18 cellular contexts compared by ENCODE assay signal in genomic region chr13:42474954-42475353, GRCh38.
A peak's percentile ranks its signal among the peaks of the same experiment; 100 is the strongest.
DNase-seq lines count a peak whose midpoint lies in the region; TF ChIP-seq lines count a peak whose summit lies in the region.
"Had no signal": no experiment of that assay in that cellular context is flagged by ENCODE, and none has a peak within 500 bp of the region (broad histone marks: within the 10 kb centered on the region; RNA-seq: fewer than 3 reads in every experiment).

No MANE protein-coding gene starts in this region.

- intact Hi-C loops in activated CD4-positive, alpha-beta memory T cell treated with anti-CD3 and anti-CD28 coated beads for 36 hours (cut with micrococcal nuclease): no loop called here

- no peak overlapping the region for H3K4me3 Mint-ChIP-seq in activated CD4-positive, alpha-beta memory T cell treated with anti-CD3 and anti-CD28 coated beads for 36 hours
- no peak overlapping the region for H3K4me3 Mint-ChIP-seq in activated CD4-positive, alpha-beta memory T cell treated with anti-CD3 and anti-CD28 coated beads, Interleukin-2, amount 10 ng/mL, durations not matched to agents 7 days and 5 days
- no peak overlapping the region for H3K4me3 Mint-ChIP-seq in osteocyte (ENCODE audit: unreplicated experiment)
- H3K4me3 Mint-ChIP-seq: dendritic cell treated with granulocyte-macrophage colony-stimulating factor and Interleukin-4, amounts not matched to agents 40 ng/mL and 50 ng/mL, for 4 days; nephron had no signal

- peak overlapping the region; percentile 32 for H3K27ac Mint-ChIP-seq in activated CD4-positive, alpha-beta memory T cell treated with anti-CD3 and anti-CD28 coated beads for 36 hours
- no peak overlapping the region for H3K27ac Mint-ChIP-seq in activated CD4-positive, alpha-beta memory T cell treated with anti-CD3 and anti-CD28 coated beads, Interleukin-2, amount 10 ng/mL, durations not matched to agents 7 days and 5 days
- peak overlapping the region; percentile 69 for H3K27ac Mint-ChIP-seq in osteocyte (ENCODE audit: unreplicated experiment)
- H3K27ac Mint-ChIP-seq: dendritic cell treated with granulocyte-macrophage colony-stimulating factor and Interleukin-4, amounts not matched to agents 40 ng/mL and 50 ng/mL, for 4 days; nephron had no signal

- peak; percentile 57 for DNase-seq in activated CD4-positive, alpha-beta memory T cell treated with anti-CD3 and anti-CD28 coated beads for 36 hours
- no peak for DNase-seq in activated CD4-positive, alpha-beta memory T cell treated with anti-CD3 and anti-CD28 coated beads, Interleukin-2, amount 10 ng/mL, durations not matched to agents 7 days and 5 days
- DNase-seq in SW480 (ENCODE audit: low spot score) (peak; percentile 80), cardiac fibroblast (ENCODE audit: low read depth in 2 of 2) (peak; percentile 53 to 92), osteocyte (ENCODE audit: extremely low spot score, unreplicated experiment) (no peak), HuH-7 (ENCODE audit: low spot score) (no peak), T-helper 9 cell (no peak), NCI-H510A (lab: John Stamatoyannopoulos, UW) (no peak)
- DNase-seq: activated CD4-positive, CD25-positive, alpha-beta regulatory T cell; foreskin keratinocyte; NCI-H1694; NCI-H524; stomach; SW 1271 had no signal

- POLR2A ChIA-PET in activated CD4-positive, alpha-beta memory T cell treated with anti-CD3 and anti-CD28 coated beads for 36 hours (lab: Charles Lee): interaction anchor here (0.8 kb wide), 1 partner anchor 23 kb away, joined by 3 read pairs; no protein-coding TSS in a partner anchor
- POLR2A ChIA-PET in activated CD4-positive, alpha-beta memory T cell treated with anti-CD3 and anti-CD28 coated beads, Interleukin-2, amount 10 ng/mL, durations not matched to agents 7 days and 5 days (lab: Charles Lee): no interaction called here

- peaks cover 9% of the 10 kb centered on the region for H3K9me3 Mint-ChIP-seq in activated CD4-positive, alpha-beta memory T cell treated with anti-CD3 and anti-CD28 coated beads for 36 hours
- peaks cover 13% of the 10 kb centered on the region for H3K9me3 Mint-ChIP-seq in activated CD4-positive, alpha-beta memory T cell treated with anti-CD3 and anti-CD28 coated beads, Interleukin-2, amount 10 ng/mL, durations not matched to agents 7 days and 5 days
- no peaks in the 10 kb centered on the region for H3K9me3 Mint-ChIP-seq in osteocyte (ENCODE audit: unreplicated experiment)
- H3K9me3 Mint-ChIP-seq: dendritic cell treated with granulocyte-macrophage colony-stimulating factor and Interleukin-4, amounts not matched to agents 40 ng/mL and 50 ng/mL, for 4 days had no signal

- no peak for TF ChIP-seq CTCF in cardiac fibroblast (IDR thresholded peaks at IDR 0.05; ENCODE audit: low read depth, low read length)
- TF ChIP-seq CTCF in osteocyte (IDR thresholded peaks at IDR 0.05): no peak

- CTCF ChIA-PET in activated CD4-positive, alpha-beta memory T cell treated with anti-CD3 and anti-CD28 coated beads for 36 hours (lab: Charles Lee): no interaction called here
- CTCF ChIA-PET in activated CD4-positive, alpha-beta memory T cell treated with anti-CD3 and anti-CD28 coated beads, Interleukin-2, amount 10 ng/mL, durations not matched to agents 7 days and 5 days (lab: Charles Lee): interaction anchor here (1.0 to 2.1 kb wide), 2 partner anchors 10 to 141 kb away, joined by 3 to 6 read pairs; no protein-coding TSS in a partner anchor

- no peak overlapping the region for H3K4me3 ChIP-seq in cardiac fibroblast (replicated peaks in 1 of 2; ENCODE audit: low read depth in 2 of 2, low read length in 2 of 2)
- H3K4me3 ChIP-seq: A549, lung, stomach had no signal

- H3K36me3 Mint-ChIP-seq in activated CD4-positive, alpha-beta memory T cell treated with anti-CD3 and anti-CD28 coated beads for 36 hours: peaks cover 21% of the 10 kb centered on the region
- H3K36me3 Mint-ChIP-seq in activated CD4-positive, alpha-beta memory T cell treated with anti-CD3 and anti-CD28 coated beads, Interleukin-2, amount 10 ng/mL, durations not matched to agents 7 days and 5 days (ENCODE audit: low read depth): peaks cover 21% of the 10 kb centered on the region
- no peaks in the 10 kb centered on the region for H3K36me3 Mint-ChIP-seq in osteocyte (ENCODE audit: unreplicated experiment)

- H3K27me3 Mint-ChIP-seq in activated CD4-positive, alpha-beta memory T cell treated with anti-CD3 and anti-CD28 coated beads for 36 hours: no peaks in the 10 kb centered on the region
- H3K27me3 Mint-ChIP-seq in activated CD4-positive, alpha-beta memory T cell treated with anti-CD3 and anti-CD28 coated beads, Interleukin-2, amount 10 ng/mL, durations not matched to agents 7 days and 5 days: no peaks in the 10 kb centered on the region
- no peaks in the 10 kb centered on the region for H3K27me3 Mint-ChIP-seq in osteocyte (ENCODE audit: unreplicated experiment)
- H3K27me3 Mint-ChIP-seq: dendritic cell treated with granulocyte-macrophage colony-stimulating factor and Interleukin-4, amounts not matched to agents 40 ng/mL and 50 ng/mL, for 4 days had no signal

- peaks cover 23% of the 10 kb centered on the region for H3K4me1 Mint-ChIP-seq in activated CD4-positive, alpha-beta memory T cell treated with anti-CD3 and anti-CD28 coated beads for 36 hours (ENCODE audit: low read depth)
- peaks cover 21% of the 10 kb centered on the region for H3K4me1 Mint-ChIP-seq in activated CD4-positive, alpha-beta memory T cell treated with anti-CD3 and anti-CD28 coated beads, Interleukin-2, amount 10 ng/mL, durations not matched to agents 7 days and 5 days
- peaks cover 17% of the 10 kb centered on the region for H3K4me1 Mint-ChIP-seq in osteocyte (ENCODE audit: unreplicated experiment)
- H3K4me1 Mint-ChIP-seq: nephron had no signal

Comparison
In these comparisons a context has a peak if more than half of its experiments do, and no peak if none do; other contexts are left out.
1. DNase-seq: peak in activated CD4-positive, alpha-beta memory T cell treated with anti-CD3 and anti-CD28 coated beads for 36 hours (single experiment), SW480 (single experiment) and cardiac fibroblast (2 of 2); none in activated CD4-positive, alpha-beta memory T cell treated with anti-CD3 and anti-CD28 coated beads, Interleukin-2, amount 10 ng/mL, durations not matched to agents 7 days and 5 days (single experiment), osteocyte (single experiment), HuH-7 (single experiment), T-helper 9 cell (single experiment) and NCI-H510A (single experiment).